In the genomic region with DNA sequence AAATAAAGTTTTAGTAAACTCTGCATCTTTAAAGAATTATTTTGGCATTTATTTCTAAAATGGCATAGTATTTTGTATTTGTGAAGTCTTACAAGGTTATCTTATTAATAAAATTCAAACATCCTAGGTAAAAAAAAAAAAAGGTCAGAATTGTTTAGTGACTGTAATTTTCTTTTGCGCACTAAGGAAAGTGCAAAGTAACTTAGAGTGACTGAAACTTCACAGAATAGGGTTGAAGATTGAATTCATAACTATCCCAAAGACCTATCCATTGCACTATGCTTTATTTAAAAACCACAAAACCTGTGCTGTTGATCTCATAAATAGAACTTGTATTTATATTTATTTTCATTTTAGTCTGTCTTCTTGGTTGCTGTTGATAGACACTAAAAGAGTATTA, we compare ENCODE assay signal across 29 cellular contexts. TPM values are rescaled to one million over a fixed set of nuclear protein-coding genes. Genes with fewer than 3 reads are reported as not detected.
DNase-seq lines count a peak whose midpoint lies in the region; ATAC-seq, FAIRE-seq and TF ChIP-seq lines count a peak whose summit lies in the region.
"Had no signal": no experiment of that assay in that cellular context is flagged by ENCODE, and none has a peak within 500 bp of the region (broad histone marks: within the 10 kb centered on the region; RNA-seq: fewer than 3 reads in every experiment).

No MANE protein-coding gene starts in this region.

- peak overlapping the region; percentile 77 for H3K4me2 ChIP-seq in HepG2 (ENCODE audit: low read depth, low read length)
- H3K4me2 ChIP-seq: BLaER1 had no signal

- TF ChIP-seq RAD21 in HepG2 (CRISPR knock-in tag; IDR thresholded peaks at IDR 0.05) = no peak

- peaks cover 5% of the 10 kb centered on the region; the same call in 1 of the 2 replicates for H4K20me1 ChIP-seq in HepG2 (ENCODE audit: insufficient read depth, low read length)
- H4K20me1 ChIP-seq: BLaER1 had no signal

- TSS peak; percentile 72 for BruUV-seq in HepG2 (replicated peaks; lab: Mats Ljungman, UMichigan)

- H3K4me1 ChIP-seq in HepG2 (ENCODE audit: insufficient read depth, low read length) (peaks cover 59% of the 10 kb centered on the region), right lobe of liver (peaks cover 0 to 35% (median 14%) of the 10 kb centered on the region in 4 donors)
- H3K4me1 ChIP-seq: BE2C, BLaER1 had no signal

- H3K27ac ChIP-seq in 22Rv1 (peak overlapping the region; percentile 71), HepG2 (ENCODE audit: extremely low read length, insufficient read depth, low read length) (peak overlapping the region; percentile 89), right lobe of liver (peak overlapping the region; percentile 45 to 91 (median 82)), substantia nigra (ENCODE audit: low read depth, low read length, poor library complexity, severe bottlenecking) (no peak overlapping the region)
- H3K27ac ChIP-seq: BLaER1 had no signal

- DNase-seq in HepG2 (ENCODE audit: low spot score) (no peak), right lobe of liver (no peak), substantia nigra (lab: John Stamatoyannopoulos, UW) (no peak), HCEC 1CT (no peak)
- DNase-seq: 8988T; ACHN; BE2C; C1 segment of cervical spinal cord; CD4-positive, alpha-beta memory T cell; CD4-positive, CD25-positive, alpha-beta regulatory T cell; CD8-positive, alpha-beta memory T cell; COR-L47; DMS 273 treated with DMSO at 0.1 percent for 48 hours; DMS153; DMS53; DMS79; DND-41; EL; GDM1 had no signal

- H3K27me3 ChIP-seq in HepG2 (ENCODE audit: control insufficient read depth in 1 of 2, insufficient read depth in 2 of 2, low read length in 2 of 2) (no peaks in the 10 kb centered on the region), right lobe of liver (no peaks in the 10 kb centered on the region)
- H3K27me3 ChIP-seq: BE2C, BLaER1 had no signal

- H3K9ac ChIP-seq in HepG2 (ENCODE audit: insufficient read depth, low read depth, low read length) = peak overlapping the region; percentile 92
- H3K9ac ChIP-seq: BLaER1 had no signal

- POLR2A ChIA-PET in HepG2 (lab: Yijun Ruan, JAX) = interaction anchor here (1.0 to 2.5 kb wide), 11 partner anchors 11 to 63 kb away, joined by 3 to 34 read pairs (median 5); no protein-coding TSS in a partner anchor

- in situ Hi-C loops in HepG2 (cut with HindIII; ENCODE audit: extremely low pct_ligation_motif_present, low pct_unique_long_range_greater_than_20kb) = no loop called here

- WGBS in HepG2 (ENCODE audit: low lambda C conversion rate) = 7% methylated on average over 1 of the region's 1 CpG
- 36% methylated on average over 1 of the region's 1 CpG for WGBS in right lobe of liver (ENCODE audit: insufficient coverage, low coverage, low lambda C conversion rate, missing lambda C conversion rate)

- H3K4me3 ChIP-seq in HepG2 (replicated peaks in 1 of 3; ENCODE audit: insufficient read depth in 1 of 3, low read depth in 2 of 3, low read length in 3 of 3) (peak overlapping the region; percentile 68 to 86 (median 71); a peak in 5 of 6 replicates), right lobe of liver (peak overlapping the region; percentile 35 to 68 (median 52))
- H3K4me3 ChIP-seq: BLaER1, GM12878 had no signal

- TF ChIP-seq EP300 in HepG2 (IDR thresholded peaks at IDR 0.05; ENCODE audit: low read depth in 2 of 2, low read length in 2 of 2) (no peak), HepG2 (CRISPR knock-in tag; IDR thresholded peaks at IDR 0.05; ENCODE audit: borderline replicate concordance) (no peak)

- TF ChIP-seq CTCF in 22Rv1 (IDR thresholded peaks at IDR 0.05) (no peak), HepG2 (CRISPR knock-in tag; IDR thresholded peaks at IDR 0.05) (no peak), right lobe of liver (IDR thresholded peaks at IDR 0.05) (no peak)

- peaks cover 67% of the 10 kb centered on the region for H3K79me2 ChIP-seq in HepG2 (ENCODE audit: insufficient read depth, low read length)

- no peak for TF ChIP-seq POLR2A in HepG2 (IDR thresholded peaks at IDR 0.05; ENCODE audit: insufficient read depth in 1 of 2, low read depth in 2 of 2, low read length in 2 of 2)
- no peak for TF ChIP-seq POLR2A in right lobe of liver (IDR thresholded peaks at IDR 0.05)

- H3K36me3 ChIP-seq in HepG2 (replicated peaks in 1 of 2; ENCODE audit: control insufficient read depth in 1 of 2, insufficient read depth in 2 of 2, low read length in 2 of 2) (peaks cover 3 to 22% of the 10 kb centered on the region in 2 experiments; a peak in 4 of 5 replicates), right lobe of liver (peaks cover 0 to 53% (median 22%) of the 10 kb centered on the region in 4 donors)
- H3K36me3 ChIP-seq: BE2C, BLaER1 had no signal

- intact Hi-C loops in HepG2 (cut with micrococcal nuclease; ENCODE audit: unreplicated experiment) = no loop called here
- intact Hi-C loops in right lobe of liver (cut with DNase I) = loop anchor here in 1 of 2 donors (10.0 kb wide), 1 partner anchor 60 kb away; no protein-coding TSS in a partner anchor

- H3K9me3 ChIP-seq in HepG2 (ENCODE audit: low read length) = no peaks in the 10 kb centered on the region
- no peaks in the 10 kb centered on the region for H3K9me3 ChIP-seq in right lobe of liver
- H3K9me3 ChIP-seq: BE2C, BLaER1 had no signal

- H2AFZ ChIP-seq in HepG2 (ENCODE audit: low read length) = no peak overlapping the region

- no peak for ATAC-seq in HepG2
- no peak for ATAC-seq in right lobe of liver
- ATAC-seq: GM12878 had no signal

- CTCF ChIA-PET in HepG2 (lab: Yijun Ruan, JAX; ENCODE audit: low intra/inter-chr PET ratio, low total read pairs) = no interaction called here

- FAIRE-seq in HepG2 (lab: Jason Lieb, UNC) = no peak
- FAIRE-seq: GM12878, GM12892, GM18507 had no signal

TF ChIP-seq in HepG2, 621 proteins besides CTCF, POLR2A, EP300 and RAD21 (continues in another document):
- TF ChIP-seq KDM5B (CRISPR knock-in tag; IDR thresholded peaks at IDR 0.05; ENCODE audit: borderline replicate concordance) (no peak), GTF2F1 (IDR thresholded peaks at IDR 0.05; ENCODE audit: low read length) (0 out of 2 replicates have a peak, but pooled peaks have one; percentile 2), ZNF841 (CRISPR knock-in tag; IDR thresholded peaks at IDR 0.05; ENCODE audit: borderline replicate concordance) (peak; percentile 17; the same call in 1 of the 2 replicates), ZNF772 (CRISPR knock-in tag; IDR thresholded peaks at IDR 0.05) (no peak), ESRRA (CRISPR knock-in tag; IDR thresholded peaks at IDR 0.05; ENCODE audit: low read depth) (no peak)

RNA-seq across cellular contexts. Expression of gene ALB, which starts 0.4 kb away (rescaled TPM):
- total RNA-seq in HepG2 (2016; rRNA removed; fragmentation: Illumina TruSeq; extraction: Trizol) = 10,101 and 22,625 TPM in 2 replicates
- total RNA-seq in HepG2 (2016; cell fraction: cytosol; rRNA removed; fragmentation: Illumina TruSeq; extraction: Trizol; ENCODE audit: low read depth) = 1,763 and 1,983 TPM in 2 replicates
- 10,071 and 21,691 TPM in 2 replicates for total RNA-seq in HepG2 (2016; cell fraction: insoluble cytoplasmic fraction; rRNA removed; fragmentation: Illumina TruSeq; extraction: Trizol)
- total RNA-seq in HepG2 (2016; cell fraction: membrane; rRNA removed; fragmentation: Illumina TruSeq; extraction: Trizol) = 2,665 and 3,098 TPM in 2 replicates
- total RNA-seq in HepG2 (2016; cell fraction: nucleus; rRNA removed; fragmentation: Illumina TruSeq; extraction: Trizol) = 14,455 and 17,797 TPM in 2 replicates
- 22,205 and 22,259 TPM in 2 replicates for polyA plus RNA-seq in HepG2 (2011; rRNA removed)
- polyA plus RNA-seq in HepG2 (2011; cell fraction: cytosol; rRNA removed) = 10,343 and 19,758 TPM in 2 replicates
- 4,838 and 7,133 TPM in 2 replicates for polyA plus RNA-seq in HepG2 (2011; cell fraction: nucleus; rRNA removed)
- 30,113 and 41,157 TPM in 2 replicates for polyA plus RNA-seq in HepG2 (2012)
- 1,641 and 1,730 TPM in 2 replicates for polyA plus RNA-seq in HepG2 (2016; cell fraction: cytosol; fragmentation: Illumina TruSeq; extraction: Trizol; ENCODE audit: low read depth)
- 9,271 and 9,564 TPM in 2 replicates for polyA plus RNA-seq in HepG2 (2016; cell fraction: insoluble cytoplasmic fraction; fragmentation: Illumina TruSeq; extraction: Trizol; ENCODE audit: low read depth)
- 1,898 and 2,256 TPM in 2 replicates for polyA plus RNA-seq in HepG2 (2016; cell fraction: membrane; fragmentation: Illumina TruSeq; extraction: Trizol; ENCODE audit: low read depth)
- polyA plus RNA-seq in HepG2 (2016; cell fraction: nucleus; fragmentation: Illumina TruSeq; extraction: Trizol; ENCODE audit: insufficient read depth, low read depth) = 21,168 and 22,798 TPM in 2 replicates
- 2.4 and 3,693 TPM in 2 replicates for polyA minus RNA-seq in HepG2 (2011; rRNA and poly(A)+ RNA removed; ENCODE audit: low replicate concordance)
- 6,095 and 10,549 TPM in 2 replicates for polyA minus RNA-seq in HepG2 (2011; cell fraction: cytosol; rRNA and poly(A)+ RNA removed)
- polyA minus RNA-seq in HepG2 (2011; cell fraction: nucleus; rRNA and poly(A)+ RNA removed) = 3,995 and 8,747 TPM in 2 replicates
- over 10,000 TPM; 46,361 to 117,834 (median 75,397) TPM for total RNA-seq in right lobe of liver
- total RNA-seq: A673; CD4-positive, alpha-beta memory T cell; CD4-positive, CD25-positive, alpha-beta regulatory T cell; CD8-positive, alpha-beta memory T cell; Daoy; G401 had no signal
- polyA plus RNA-seq: AG04450; CD14-positive monocyte; CD4-positive, alpha-beta memory T cell; CD4-positive, CD25-positive, alpha-beta regulatory T cell; CD8-positive, alpha-beta memory T cell had no signal

RNA-seq across cellular contexts. Expression of gene AFP, which starts 31.6 kb away (rescaled TPM):
- total RNA-seq in HepG2 (2016; rRNA removed; fragmentation: Illumina TruSeq; extraction: Trizol) = 4,406 and 9,434 TPM in 2 replicates
- total RNA-seq in HepG2 (2016; cell fraction: cytosol; rRNA removed; fragmentation: Illumina TruSeq; extraction: Trizol; ENCODE audit: low read depth) = 859 and 984 TPM in 2 replicates
- 4,328 and 8,879 TPM in 2 replicates for total RNA-seq in HepG2 (2016; cell fraction: insoluble cytoplasmic fraction; rRNA removed; fragmentation: Illumina TruSeq; extraction: Trizol)
- total RNA-seq in HepG2 (2016; cell fraction: membrane; rRNA removed; fragmentation: Illumina TruSeq; extraction: Trizol) = 1,470 and 1,653 TPM in 2 replicates
- total RNA-seq in HepG2 (2016; cell fraction: nucleus; rRNA removed; fragmentation: Illumina TruSeq; extraction: Trizol) = 6,106 and 7,724 TPM in 2 replicates
- polyA plus RNA-seq in HepG2 (2011; rRNA removed) = 12,657 and 13,105 TPM in 2 replicates
- 10,032 and 12,863 TPM in 2 replicates for polyA plus RNA-seq in HepG2 (2011; cell fraction: cytosol; rRNA removed)
- polyA plus RNA-seq in HepG2 (2011; cell fraction: nucleus; rRNA removed) = 3,859 and 4,411 TPM in 2 replicates
- 15,767 and 21,683 TPM in 2 replicates for polyA plus RNA-seq in HepG2 (2012)
- 881 and 929 TPM in 2 replicates for polyA plus RNA-seq in HepG2 (2016; cell fraction: cytosol; fragmentation: Illumina TruSeq; extraction: Trizol; ENCODE audit: low read depth)
- 4,042 and 4,098 TPM in 2 replicates for polyA plus RNA-seq in HepG2 (2016; cell fraction: insoluble cytoplasmic fraction; fragmentation: Illumina TruSeq; extraction: Trizol; ENCODE audit: low read depth)
- 1,126 and 1,308 TPM in 2 replicates for polyA plus RNA-seq in HepG2 (2016; cell fraction: membrane; fragmentation: Illumina TruSeq; extraction: Trizol; ENCODE audit: low read depth)
- polyA plus RNA-seq in HepG2 (2016; cell fraction: nucleus; fragmentation: Illumina TruSeq; extraction: Trizol; ENCODE audit: insufficient read depth, low read depth) = 10,518 and 11,638 TPM in 2 replicates
- polyA minus RNA-seq in HepG2 (2011; rRNA and poly(A)+ RNA removed; ENCODE audit: low replicate concordance) = 1.4 and 2,561 TPM in 2 replicates
- polyA minus RNA-seq in HepG2 (2011; cell fraction: cytosol; rRNA and poly(A)+ RNA removed) = 2,774 and 4,050 TPM in 2 replicates
- polyA minus RNA-seq in HepG2 (2011; cell fraction: nucleus; rRNA and poly(A)+ RNA removed) = 1,510 and 2,631 TPM in 2 replicates
- 1 to 10 TPM in 4 of 6 experiments, under 1 TPM in 1, not detected in 1; 0.78 to 3.8 (median 3.4) TPM for total RNA-seq in right lobe of liver
- total RNA-seq: A673; CD4-positive, alpha-beta memory T cell; CD4-positive, CD25-positive, alpha-beta regulatory T cell; CD8-positive, alpha-beta memory T cell; G401 had no signal
- polyA plus RNA-seq: CD14-positive monocyte; CD4-positive, alpha-beta memory T cell; CD4-positive, CD25-positive, alpha-beta regulatory T cell; CD8-positive, alpha-beta memory T cell; GM12878 had no signal

Comparison
In these comparisons a context has a peak if more than half of its experiments do, and no peak if none do; other contexts are left out.
1. RNA of gene AFP, which starts 31.6 kb away (total RNA-seq): 859 to 9,434 TPM in HepG2; 0.78 to 3.8 TPM in right lobe of liver; every median in the first group is over 100 times any median in the second.